Comparison of ENCODE assay signal across 8 cellular contexts in genomic region chr6:72689107-72689954, GRCh38.
A peak's percentile ranks its signal among the peaks of the same experiment; 100 is the strongest.
DNase-seq lines count a peak whose midpoint lies in the region; ATAC-seq and TF ChIP-seq lines count a peak whose summit lies in the region.
"Had no signal": no experiment of that assay in that cellular context is flagged by ENCODE, and none has a peak within 500 bp of the region (broad histone marks: within the 10 kb centered on the region; RNA-seq: fewer than 3 reads in every experiment).

No MANE protein-coding gene starts in this region.

- intact Hi-C loops in aorta (cut with DNase I): no loop called here
- intact Hi-C loops in CD8-positive, alpha-beta T cell (cut with DNase I, micrococcal nuclease): no loop called here

- H3K27me3 ChIP-seq in GM23248 (replicated peaks; ENCODE audit: insufficient read depth) (no peaks in the 10 kb centered on the region), aorta (ENCODE audit: control insufficient read depth in 1 of 2, insufficient read depth in 2 of 2, low read length in 1 of 2) (no peaks in the 10 kb centered on the region), tibial nerve (no peaks in the 10 kb centered on the region)
- no peaks in the 10 kb centered on the region for H3K27me3 ChIP-seq in CD8-positive, alpha-beta T cell (ENCODE audit: insufficient read depth, low read length)

- no peak for TF ChIP-seq POLR2A in tibial nerve (IDR thresholded peaks at IDR 0.05)

- POLR2A ChIA-PET in CD8-positive, alpha-beta T cell (lab: Charles Lee): interaction anchor here (1.3 kb wide), 1 partner anchor 10 kb away, joined by 3 read pairs; no protein-coding TSS in a partner anchor

- H3K36me3 ChIP-seq in GM23248 (ENCODE audit: low read depth) (0 out of 2 replicates have a peak, but pooled peaks cover 7% of the 10 kb centered on the region), aorta (ENCODE audit: control insufficient read depth in 1 of 2, insufficient read depth in 2 of 2, low read length in 1 of 2) (no peaks in the 10 kb centered on the region), tibial nerve (no peaks in the 10 kb centered on the region)
- H3K36me3 ChIP-seq in CD8-positive, alpha-beta T cell (ENCODE audit: insufficient read depth, low read length): no peaks in the 10 kb centered on the region

- peaks cover 9% of the 10 kb centered on the region for H3K4me1 Mint-ChIP-seq in osteocyte (ENCODE audit: unreplicated experiment)
- H3K4me1 Mint-ChIP-seq in CD8-positive, alpha-beta T cell (ENCODE audit: low read depth): no peaks in the 10 kb centered on the region

- in situ Hi-C loops in GM23248 (cut with MboI): no loop called here

- H3K9me3 Mint-ChIP-seq in osteocyte (ENCODE audit: unreplicated experiment): no peaks in the 10 kb centered on the region
- H3K9me3 Mint-ChIP-seq in CD8-positive, alpha-beta T cell: no peaks in the 10 kb centered on the region

- 65% methylated on average over 7 of the region's 7 CpGs for WGBS in GM23248 (ENCODE audit: low coverage in 1 of 2, low lambda C conversion rate in 2 of 2, missing lambda C conversion rate in 2 of 2), 2 experiments
- 78 to 80% methylated on average over 7 of the region's 7 CpGs for WGBS in aorta, 2 donors
- 82 to 86% methylated on average over 7 of the region's 7 CpGs for WGBS in tibial nerve, 2 donors

- H3K4me1 ChIP-seq in GM23248 (ENCODE audit: insufficient read depth) (no peaks in the 10 kb centered on the region), aorta (ENCODE audit: control insufficient read depth in 1 of 2, insufficient read depth in 2 of 2, low read length in 2 of 2) (no peaks in the 10 kb centered on the region), tibial nerve (no peaks in the 10 kb centered on the region)
- no peaks in the 10 kb centered on the region for H3K4me1 ChIP-seq in CD8-positive, alpha-beta T cell (ENCODE audit: insufficient read depth, low read length)

- peak; percentile 58 for DNase-seq in GM23248
- no peak for DNase-seq in osteocyte (ENCODE audit: extremely low spot score, unreplicated experiment)
- DNase-seq in aorta: no peak
- DNase-seq in CD8-positive, alpha-beta T cell: no peak
- no peak for DNase-seq in tibial nerve (ENCODE audit: low spot score in 2 of 2)
- DNase-seq: NCI-H2029 had no signal

- H3K79me2 ChIP-seq in GM23248 (ENCODE audit: insufficient read depth): peaks cover 27% of the 10 kb centered on the region; the same call in 1 of the 2 replicates

- 0 out of 2 replicates have a peak, but pooled peaks cover 4% of the 10 kb centered on the region for H3K9me2 ChIP-seq in GM23248 (ENCODE audit: insufficient read depth)

- CTCF ChIA-PET in CD8-positive, alpha-beta T cell (lab: Charles Lee): interaction anchor here (1.8 kb wide), 1 partner anchor 237 kb away, joined by 4 read pairs; no protein-coding TSS in a partner anchor

- no peaks in the 10 kb centered on the region for H3F3A ChIP-seq in GM23248 (ENCODE audit: insufficient read depth)

- no peak overlapping the region for H3K4me3 Mint-ChIP-seq in osteocyte (ENCODE audit: unreplicated experiment)
- no peak overlapping the region for H3K4me3 Mint-ChIP-seq in CD8-positive, alpha-beta T cell

- no peak for TF ChIP-seq EP300 in tibial nerve (IDR thresholded peaks at IDR 0.05)

- H3K9ac ChIP-seq in GM23248: no peak overlapping the region

- TF ChIP-seq CTCF in osteocyte (IDR thresholded peaks at IDR 0.05) (no peak), tibial nerve (IDR thresholded peaks at IDR 0.05) (no peak)
- no peak for TF ChIP-seq CTCF in CD8-positive, alpha-beta T cell (IDR thresholded peaks at IDR 0.05)

- ATAC-seq in GM18909 (IDR thresholded peaks at IDR 0.05; ENCODE audit: poor library complexity, unreplicated experiment) (peak; percentile 93), HG03457 (IDR thresholded peaks at IDR 0.05; ENCODE audit: unreplicated experiment) (peak; percentile 82), aorta (ENCODE audit: low FRiP score) (no peak)
- ATAC-seq in CD8-positive, alpha-beta T cell: no peak

- H4K20me1 ChIP-seq in GM23248 (ENCODE audit: insufficient read depth): no peaks in the 10 kb centered on the region

- H3K27ac Mint-ChIP-seq in osteocyte (ENCODE audit: unreplicated experiment): peak overlapping the region; percentile 2
- no peak overlapping the region for H3K27ac Mint-ChIP-seq in CD8-positive, alpha-beta T cell

- no peak overlapping the region for H3K4me2 ChIP-seq in GM23248 (ENCODE audit: unreplicated experiment)

- no peak overlapping the region for H2AFZ ChIP-seq in GM23248

- no peaks in the 10 kb centered on the region for H3K27me3 Mint-ChIP-seq in osteocyte (ENCODE audit: unreplicated experiment)
- H3K27me3 Mint-ChIP-seq in CD8-positive, alpha-beta T cell (ENCODE audit: low read depth): no peaks in the 10 kb centered on the region

- H3K9me3 ChIP-seq in GM23248 (ENCODE audit: low read depth) (no peaks in the 10 kb centered on the region), aorta (ENCODE audit: control insufficient read depth, low read length) (no peaks in the 10 kb centered on the region), tibial nerve (no peaks in the 10 kb centered on the region)
- no peaks in the 10 kb centered on the region for H3K9me3 ChIP-seq in CD8-positive, alpha-beta T cell (ENCODE audit: low read length)

- no peak overlapping the region for H3K27ac ChIP-seq in GM23248
- no peak overlapping the region for H3K27ac ChIP-seq in aorta (ENCODE audit: low read depth in 1 of 2, low read length in 2 of 2)
- no peak overlapping the region for H3K27ac ChIP-seq in CD8-positive, alpha-beta T cell (ENCODE audit: low read depth, low read length)
- no peak overlapping the region for H3K27ac ChIP-seq in tibial nerve

- H3K4me3 ChIP-seq in GM23248 (no peak overlapping the region), aorta (ENCODE audit: low read length in 2 of 2) (no peak overlapping the region), tibial nerve (no peak overlapping the region)
- H3K4me3 ChIP-seq in CD8-positive, alpha-beta T cell (ENCODE audit: low read depth, low read length): no peak overlapping the region

- no peaks in the 10 kb centered on the region for H3K36me3 Mint-ChIP-seq in osteocyte (ENCODE audit: unreplicated experiment)
- H3K36me3 Mint-ChIP-seq in CD8-positive, alpha-beta T cell: peaks cover 10% of the 10 kb centered on the region

Comparison
In these comparisons a context has a peak if more than half of its experiments do, and no peak if none do; other contexts are left out.
1. ATAC-seq: peak in GM18909 (single experiment) and HG03457 (single experiment); none in aorta (single experiment) and CD8-positive, alpha-beta T cell (single experiment).